In the genomic region with DNA sequence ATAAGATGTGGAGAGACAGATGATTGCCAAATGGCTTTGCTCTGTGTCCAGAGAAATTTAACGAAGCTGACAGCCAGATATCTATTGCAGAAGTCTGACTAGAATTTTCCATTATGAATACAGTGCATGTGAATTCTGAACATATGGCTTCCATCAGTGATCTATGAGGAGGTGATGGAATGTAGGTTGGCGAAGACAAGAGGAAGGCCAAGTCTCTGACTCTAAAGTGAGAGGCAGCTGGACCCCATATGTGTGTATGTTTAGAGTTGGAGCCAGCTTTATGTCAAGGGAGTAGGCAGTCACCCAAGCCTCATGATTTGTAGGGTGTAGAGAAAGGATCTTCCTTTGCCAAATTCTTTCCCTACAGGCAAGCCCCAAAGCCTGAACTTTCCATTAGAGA, we compare ENCODE assay signal across 23 cellular contexts.
DNase-seq lines count a peak whose midpoint lies in the region; ATAC-seq, FAIRE-seq and TF ChIP-seq lines count a peak whose summit lies in the region.
"Had no signal": no experiment of that assay in that cellular context is flagged by ENCODE, and none has a peak within 500 bp of the region (broad histone marks: within the 10 kb centered on the region; RNA-seq: fewer than 3 reads in every experiment).

No MANE protein-coding gene starts in this region.

- TF ChIP-seq RAD21 in HepG2 (CRISPR knock-in tag; IDR thresholded peaks at IDR 0.05): no peak

- POLR2A ChIA-PET in HepG2 (lab: Yijun Ruan, JAX): no interaction called here

- ATAC-seq in HepG2: no peak
- ATAC-seq in HG02852 (IDR thresholded peaks at IDR 0.05; ENCODE audit: unreplicated experiment): no peak
- ATAC-seq: activated CD8-positive, alpha-beta memory T cell treated with anti-CD3 and anti-CD28 coated beads, Interleukin-2, amount 10 ng/mL, durations not matched to agents 7 days and 5 days; left lobe of liver; mucosa of descending colon; stimulated activated naive CD8-positive, alpha-beta T cell treated with anti-CD3 and anti-CD28 coated beads, Interleukin-15, amount 100 ng/mL, for 72 hours had no signal

- no peaks in the 10 kb centered on the region for H3K27me3 ChIP-seq in fibroblast of lung (ENCODE audit: control insufficient read depth, insufficient read depth, low read length)
- no peaks in the 10 kb centered on the region for H3K27me3 ChIP-seq in muscle layer of colon (ENCODE audit: control insufficient read depth in 1 of 2, insufficient read depth in 2 of 2, low read length in 2 of 2)
- no peaks in the 10 kb centered on the region for H3K27me3 ChIP-seq in HepG2 (ENCODE audit: control insufficient read depth in 1 of 2, insufficient read depth in 2 of 2, low read length in 2 of 2)
- H3K27me3 ChIP-seq: heart left ventricle, neural progenitor cell, spleen, transverse colon had no signal

- DNase-seq in EH (ENCODE audit: low read depth): peak; percentile 53
- peak; percentile 42 for DNase-seq in NCI-H446 treated with DMSO at 0.1 percent for 48 hours (lab: John Stamatoyannopoulos, UW)
- DNase-seq in fibroblast of lung (ENCODE audit: low read depth in 2 of 2): peak; percentile 74 to 90
- no peak for DNase-seq in HepG2 (ENCODE audit: low spot score)
- no peak for DNase-seq in SK-N-DZ (ENCODE audit: low spot score)
- DNase-seq in NCI-H2171 (lab: John Stamatoyannopoulos, UW): no peak
- DNase-seq: activated CD8-positive, alpha-beta memory T cell treated with anti-CD3 and anti-CD28 coated beads, Interleukin-2, amount 10 ng/mL, durations not matched to agents 7 days and 5 days; activated naive CD8-positive, alpha-beta T cell treated with anti-CD3 and anti-CD28 coated beads, Interleukin-2, amount 10 ng/mL, durations not matched to agents 7 days and 5 days; cortex of kidney; mucosa of descending colon; NCI-H2107; NCI-H69; psoas muscle; spleen; stimulated activated CD4-positive, alpha-beta T cell treated with anti-CD3 and anti-CD28 coated beads, Interleukin-4, amount 100 ng/mL, for 24 hours; stimulated activated naive CD8-positive, alpha-beta T cell treated with anti-CD3 and anti-CD28 coated beads, Interleukin-15, amount 100 ng/mL, for 72 hours; transverse colon had no signal

- H3K9me3 ChIP-seq in fibroblast of lung (ENCODE audit: control insufficient read depth, insufficient read depth, low read depth, low read length) (no peaks in the 10 kb centered on the region), muscle layer of colon (ENCODE audit: low read length) (no peaks in the 10 kb centered on the region), HepG2 (ENCODE audit: low read length) (no peaks in the 10 kb centered on the region)
- H3K9me3 ChIP-seq: heart left ventricle, mucosa of descending colon, psoas muscle, spleen, transverse colon had no signal

- intact Hi-C loops in HepG2 (cut with micrococcal nuclease; ENCODE audit: unreplicated experiment): no loop called here

- no TSS peak for BruUV-seq in HepG2 (replicated peaks; lab: Mats Ljungman, UMichigan)

- TF ChIP-seq EP300 in HepG2 (IDR thresholded peaks at IDR 0.05; ENCODE audit: low read depth in 2 of 2, low read length in 2 of 2) (no peak), HepG2 (CRISPR knock-in tag; IDR thresholded peaks at IDR 0.05; ENCODE audit: borderline replicate concordance) (no peak)

- no peak for FAIRE-seq in HepG2 (lab: Jason Lieb, UNC)
- FAIRE-seq: TTC549 had no signal

- in situ Hi-C loops in HepG2 (cut with HindIII; ENCODE audit: extremely low pct_ligation_motif_present, low pct_unique_long_range_greater_than_20kb): no loop called here

- no peaks in the 10 kb centered on the region for H3K4me1 ChIP-seq in fibroblast of lung (ENCODE audit: control insufficient read depth, extremely low read depth, insufficient read depth, low read length)
- H3K4me1 ChIP-seq in muscle layer of colon (ENCODE audit: insufficient read depth, low read length): peaks cover 15% of the 10 kb centered on the region
- H3K4me1 ChIP-seq in HepG2 (ENCODE audit: insufficient read depth, low read length): no peaks in the 10 kb centered on the region
- H3K4me1 ChIP-seq: neural progenitor cell, psoas muscle, spleen, transverse colon had no signal

- H4K20me1 ChIP-seq in fibroblast of lung (ENCODE audit: control insufficient read depth, extremely low read depth, insufficient read depth, low read length) (no peaks in the 10 kb centered on the region), HepG2 (ENCODE audit: insufficient read depth, low read length) (no peaks in the 10 kb centered on the region)

- no peaks in the 10 kb centered on the region for H3K36me3 ChIP-seq in fibroblast of lung (ENCODE audit: control insufficient read depth, insufficient read depth, low read length)
- no peaks in the 10 kb centered on the region for H3K36me3 ChIP-seq in muscle layer of colon (ENCODE audit: insufficient read depth, low read length)
- H3K36me3 ChIP-seq in HepG2 (replicated peaks in 1 of 2; ENCODE audit: control insufficient read depth in 1 of 2, insufficient read depth in 2 of 2, low read length in 2 of 2): no peaks in the 10 kb centered on the region
- H3K36me3 ChIP-seq: heart left ventricle, neural progenitor cell, spleen, transverse colon had no signal

- 38% methylated on average over 2 of the region's 2 CpGs for WGBS in HepG2 (ENCODE audit: low lambda C conversion rate)

- no peak overlapping the region for H3K4me2 ChIP-seq in fibroblast of lung (ENCODE audit: extremely low read depth, insufficient read depth, low read length)
- H3K4me2 ChIP-seq in HepG2 (ENCODE audit: low read depth, low read length): no peak overlapping the region
- H3K4me2 ChIP-seq: neural progenitor cell had no signal

- no peak for TF ChIP-seq POLR2A in HepG2 (IDR thresholded peaks at IDR 0.05; ENCODE audit: insufficient read depth in 1 of 2, low read depth in 2 of 2, low read length in 2 of 2)

- H3K9ac ChIP-seq in fibroblast of lung (ENCODE audit: insufficient read depth, low read length) (no peak overlapping the region), muscle layer of colon (ENCODE audit: low read length) (no peak overlapping the region), HepG2 (ENCODE audit: insufficient read depth, low read depth, low read length) (no peak overlapping the region)
- H3K9ac ChIP-seq: neural progenitor cell had no signal

- TF ChIP-seq CTCF in fibroblast of lung (conservative IDR thresholded peaks at IDR 0.05 in 1 of 2, IDR thresholded peaks at IDR 0.05 in 1 of 2; ENCODE audit: low read depth in 1 of 2, low read length in 2 of 2): no peak
- no peak for TF ChIP-seq CTCF in HepG2 (CRISPR knock-in tag; IDR thresholded peaks at IDR 0.05)

- H3K4me3 ChIP-seq in fibroblast of lung (replicated peaks in 1 of 4; ENCODE audit: control extremely low read depth in 1 of 4, insufficient read depth in 1 of 4, low read depth in 3 of 4, low read length in 4 of 4): no peak overlapping the region
- no peak overlapping the region for H3K4me3 ChIP-seq in muscle layer of colon (ENCODE audit: low read depth in 1 of 2, low read length in 2 of 2)
- H3K4me3 ChIP-seq in HepG2 (replicated peaks in 1 of 3; ENCODE audit: insufficient read depth in 1 of 3, low read depth in 2 of 3, low read length in 3 of 3): no peak overlapping the region
- H3K4me3 ChIP-seq: heart left ventricle, mucosa of descending colon, neural progenitor cell, psoas muscle, spleen, transverse colon had no signal

- CTCF ChIA-PET in HepG2 (lab: Yijun Ruan, JAX; ENCODE audit: low intra/inter-chr PET ratio, low total read pairs): no interaction called here

- H2AFZ ChIP-seq in fibroblast of lung (ENCODE audit: low read length) (no peak overlapping the region), HepG2 (ENCODE audit: low read length) (no peak overlapping the region)
- H2AFZ ChIP-seq: neural progenitor cell had no signal

- H3K79me2 ChIP-seq in fibroblast of lung (ENCODE audit: control insufficient read depth, insufficient read depth, low read length) (no peaks in the 10 kb centered on the region), HepG2 (ENCODE audit: insufficient read depth, low read length) (no peaks in the 10 kb centered on the region)

- H3K27ac ChIP-seq in fibroblast of lung (ENCODE audit: insufficient read depth, low read length) (no peak overlapping the region), muscle layer of colon (ENCODE audit: low read depth, low read length) (peak overlapping the region; percentile 37), HepG2 (ENCODE audit: extremely low read length, insufficient read depth, low read length) (no peak overlapping the region)
- H3K27ac ChIP-seq: neural progenitor cell, psoas muscle, spleen had no signal

TF ChIP-seq in HepG2, 621 proteins besides CTCF, POLR2A, EP300 and RAD21:
- TF ChIP-seq, protein P1, sequence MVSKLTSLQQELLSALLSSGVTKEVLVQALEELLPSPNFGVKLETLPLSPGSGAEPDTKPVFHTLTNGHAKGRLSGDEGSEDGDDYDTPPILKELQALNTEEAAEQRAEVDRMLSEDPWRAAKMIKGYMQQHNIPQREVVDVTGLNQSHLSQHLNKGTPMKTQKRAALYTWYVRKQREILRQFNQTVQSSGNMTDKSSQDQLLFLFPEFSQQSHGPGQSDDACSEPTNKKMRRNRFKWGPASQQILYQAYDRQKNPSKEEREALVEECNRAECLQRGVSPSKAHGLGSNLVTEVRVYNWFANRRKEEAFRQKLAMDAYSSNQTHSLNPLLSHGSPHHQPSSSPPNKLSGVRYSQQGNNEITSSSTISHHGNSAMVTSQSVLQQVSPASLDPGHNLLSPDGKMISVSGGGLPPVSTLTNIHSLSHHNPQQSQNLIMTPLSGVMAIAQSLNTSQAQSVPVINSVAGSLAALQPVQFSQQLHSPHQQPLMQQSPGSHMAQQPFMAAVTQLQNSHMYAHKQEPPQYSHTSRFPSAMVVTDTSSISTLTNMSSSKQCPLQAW (CRISPR knock-in tag; IDR thresholded peaks at IDR 0.05): no peak
- no peak for TF ChIP-seq ZNF747 (CRISPR knock-in tag; IDR thresholded peaks at IDR 0.05; ENCODE audit: borderline replicate concordance)
- TF ChIP-seq RFXAP (CRISPR knock-in tag; IDR thresholded peaks at IDR 0.05; ENCODE audit: borderline replicate concordance): no peak
- TF ChIP-seq ZNF552 (CRISPR knock-in tag; IDR thresholded peaks at IDR 0.05; ENCODE audit: borderline replicate concordance): no peak
- TF ChIP-seq SOX5 (CRISPR knock-in tag; IDR thresholded peaks at IDR 0.05; ENCODE audit: borderline replicate concordance): no peak

Comparison
In these comparisons a context has a peak if more than half of its experiments do, and no peak if none do; other contexts are left out.
1. DNase-seq: peak in EH (single experiment), NCI-H446 treated with DMSO at 0.1 percent for 48 hours (single experiment) and fibroblast of lung (2 of 2); none in HepG2 (single experiment), SK-N-DZ (single experiment) and NCI-H2171 (single experiment).